ENCODE assay signal across 26 cellular contexts in the genomic region with DNA sequence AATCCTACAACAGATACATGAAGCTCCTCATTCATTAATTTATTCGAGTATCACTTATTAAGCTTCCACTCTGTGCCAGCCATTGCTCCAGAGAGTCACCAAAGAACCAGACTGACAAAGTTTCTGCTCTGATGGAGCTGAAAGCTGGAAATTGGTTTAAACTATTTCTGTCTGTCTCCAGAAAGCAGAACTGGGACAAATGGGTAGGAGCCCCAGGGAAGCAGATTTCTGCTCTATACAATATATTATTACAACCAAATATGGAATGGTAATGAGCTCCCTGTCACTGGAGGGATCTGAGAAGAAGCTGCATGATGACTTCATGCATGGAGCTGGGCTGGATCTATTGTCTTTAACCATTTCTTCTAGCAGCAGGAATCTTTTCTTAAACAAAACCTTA.
DNase-seq lines count a peak whose midpoint lies in the region; FAIRE-seq and TF ChIP-seq lines count a peak whose summit lies in the region.
"Had no signal": no experiment of that assay in that cellular context is flagged by ENCODE, and none has a peak within 500 bp of the region (broad histone marks: within the 10 kb centered on the region; RNA-seq: fewer than 3 reads in every experiment).

No MANE protein-coding gene starts in this region.

- H3K36me3 Mint-ChIP-seq in activated CD4-positive, alpha-beta T cell treated with anti-CD3 and anti-CD28 coated beads, Interleukin-2, amount 10 ng/mL, durations not matched to agents 24 days and 14 days (ENCODE audit: low read depth) = no peaks in the 10 kb centered on the region
- H3K36me3 Mint-ChIP-seq in CD4-positive, alpha-beta memory T cell = no peaks in the 10 kb centered on the region
- H3K36me3 Mint-ChIP-seq in Calu3 (ENCODE audit: insufficient read depth, unreplicated experiment) = no peaks in the 10 kb centered on the region
- no peaks in the 10 kb centered on the region for H3K36me3 Mint-ChIP-seq in activated naive CD4-positive, alpha-beta T cell treated with anti-CD3 and anti-CD28 coated beads for 36 hours (ENCODE audit: low read depth)

- no peak overlapping the region for H3K4me3 ChIP-seq in CD4-positive, alpha-beta memory T cell (ENCODE audit: low read length in 2 of 2)
- no peak overlapping the region for H3K4me3 ChIP-seq in neutrophil (ENCODE audit: low read depth in 1 of 2, low read length in 1 of 2)
- H3K4me3 ChIP-seq: GM23248, K562, MG63 had no signal

- no peak overlapping the region for H3K4me3 Mint-ChIP-seq in activated CD4-positive, alpha-beta T cell treated with anti-CD3 and anti-CD28 coated beads, Interleukin-2, amount 10 ng/mL, durations not matched to agents 24 days and 14 days
- H3K4me3 Mint-ChIP-seq in CD4-positive, alpha-beta memory T cell = peak overlapping the region in 1 of 8 donors; percentile 18
- H3K4me3 Mint-ChIP-seq in Calu3 (ENCODE audit: low read depth, unreplicated experiment) = no peak overlapping the region
- no peak overlapping the region for H3K4me3 Mint-ChIP-seq in activated naive CD4-positive, alpha-beta T cell treated with anti-CD3 and anti-CD28 coated beads for 36 hours
- H3K4me3 Mint-ChIP-seq: H9, HFFc6, T-helper 17 cell had no signal

- intact Hi-C loops in activated CD4-positive, alpha-beta T cell treated with anti-CD3 and anti-CD28 coated beads, Interleukin-2, amount 10 ng/mL, durations not matched to agents 24 days and 14 days (cut with micrococcal nuclease) = loop anchor here (5.0 to 10.0 kb wide), 5 partner anchors 112 to 694 kb away; no protein-coding TSS in a partner anchor
- intact Hi-C loops in CD4-positive, alpha-beta memory T cell (cut with micrococcal nuclease) = no loop called here
- intact Hi-C loops in Calu3 (cut with micrococcal nuclease; ENCODE audit: unreplicated experiment) = loop anchor here (10.0 kb wide), 1 partner anchor 96 kb away; no protein-coding TSS in a partner anchor
- intact Hi-C loops in activated naive CD4-positive, alpha-beta T cell treated with anti-CD3 and anti-CD28 coated beads for 36 hours (cut with micrococcal nuclease) = loop anchor here (5.0 to 10.0 kb wide), 4 partner anchors 343 to 626 kb away; partner anchors contain the start of gene RTKN2

- POLR2A ChIA-PET in CD4-positive, alpha-beta memory T cell (lab: Charles Lee; ENCODE audit: partially characterized antibody) = interaction anchor here (1.3 to 7.1 kb wide), 4 partner anchors 42 to 178 kb away, joined by 3 to 84 read pairs (median 10); partner anchors contain the start of gene EGR2

- H3K9me3 ChIP-seq in CD4-positive, alpha-beta memory T cell (ENCODE audit: control insufficient read depth in 1 of 2, low read length in 2 of 2) = no peaks in the 10 kb centered on the region
- H3K9me3 ChIP-seq in neutrophil = no peaks in the 10 kb centered on the region
- H3K9me3 ChIP-seq: BE2C had no signal

- H3K27me3 Mint-ChIP-seq in activated CD4-positive, alpha-beta T cell treated with anti-CD3 and anti-CD28 coated beads, Interleukin-2, amount 10 ng/mL, durations not matched to agents 24 days and 14 days = no peaks in the 10 kb centered on the region
- H3K27me3 Mint-ChIP-seq in CD4-positive, alpha-beta memory T cell = no peaks in the 10 kb centered on the region
- H3K27me3 Mint-ChIP-seq in Calu3 (ENCODE audit: unreplicated experiment) = no peaks in the 10 kb centered on the region
- no peaks in the 10 kb centered on the region for H3K27me3 Mint-ChIP-seq in activated naive CD4-positive, alpha-beta T cell treated with anti-CD3 and anti-CD28 coated beads for 36 hours (ENCODE audit: low read depth)
- H3K27me3 Mint-ChIP-seq: T-helper 17 cell had no signal

- DNase-seq in activated CD4-positive, alpha-beta T cell treated with anti-CD3 and anti-CD28 coated beads, Interleukin-2, amount 10 ng/mL, durations not matched to agents 24 days and 14 days = no peak
- DNase-seq in activated CD4-positive, alpha-beta T cell treated with anti-CD3 and anti-CD28 coated beads, Interleukin-2, amount 50 U/mL, for 48 hours = no peak
- no peak for DNase-seq in CD4-positive, alpha-beta memory T cell
- DNase-seq in MV-4-11 (lab: John Stamatoyannopoulos, UW) (peak; percentile 38), Calu3 (no peak), frontal cortex (ENCODE audit: low spot score in 2 of 2) (no peak)
- no peak for DNase-seq in activated naive CD4-positive, alpha-beta T cell treated with anti-CD3 and anti-CD28 coated beads for 36 hours
- DNase-seq: 8988T, BE2C, DMS53, EL, GF-D8, GM23248, H9, HFFc6, MG63, NCI-H1417, NCI-H187, NCI-H446, NCI-H526, PC-3, SHP77, T-helper 17 cell had no signal

- H3K27me3 ChIP-seq in CD4-positive, alpha-beta memory T cell (ENCODE audit: insufficient read depth, low read length) = no peaks in the 10 kb centered on the region
- no peaks in the 10 kb centered on the region for H3K27me3 ChIP-seq in neutrophil
- H3K27me3 ChIP-seq: BE2C, MG63 had no signal

- no TSS peak for BruUV-seq in Calu3 (replicated peaks; lab: Mats Ljungman, UMichigan)

- H3K4me1 ChIP-seq in CD4-positive, alpha-beta memory T cell (ENCODE audit: insufficient read depth, low read length) = peaks cover 34% of the 10 kb centered on the region
- H3K4me1 ChIP-seq in neutrophil (ENCODE audit: control insufficient read depth in 1 of 2, insufficient read depth in 1 of 2, low read depth in 1 of 2, low read length in 1 of 2) = peaks cover 56% of the 10 kb centered on the region in 2 experiments
- H3K4me1 ChIP-seq: BE2C had no signal

- TF ChIP-seq CTCF in neutrophil (IDR thresholded peaks at IDR 0.05) (no peak), Calu3 (IDR thresholded peaks at IDR 0.05; ENCODE audit: unreplicated experiment) (no peak)

- CTCF ChIA-PET in CD4-positive, alpha-beta memory T cell (lab: Charles Lee; ENCODE audit: partially characterized antibody) = interaction anchor here (1.4 to 11.0 kb wide), 2 partner anchors 94 to 179 kb away, joined by 4 to 166 read pairs; partner anchors contain the start of gene EGR2
- CTCF ChIA-PET in Calu3 (lab: Charles Lee) = interaction anchor here (0.7 to 1.4 kb wide), 2 partner anchors 41 to 686 kb away, joined by 3 to 4 read pairs; no protein-coding TSS in a partner anchor
- CTCF ChIA-PET in activated naive CD4-positive, alpha-beta T cell treated with anti-CD3 and anti-CD28 coated beads for 36 hours (lab: Charles Lee) = interaction anchor here (0.8 to 3.6 kb wide), 5 partner anchors 28 to 178 kb away, joined by 3 to 26 read pairs (median 5); partner anchors contain the start of gene EGR2

- peaks cover 7% of the 10 kb centered on the region for H3K9me3 Mint-ChIP-seq in activated CD4-positive, alpha-beta T cell treated with anti-CD3 and anti-CD28 coated beads, Interleukin-2, amount 10 ng/mL, durations not matched to agents 24 days and 14 days
- no peaks in the 10 kb centered on the region for H3K9me3 Mint-ChIP-seq in CD4-positive, alpha-beta memory T cell
- H3K9me3 Mint-ChIP-seq in Calu3 (ENCODE audit: low read depth, unreplicated experiment) = no peaks in the 10 kb centered on the region
- no peaks in the 10 kb centered on the region for H3K9me3 Mint-ChIP-seq in activated naive CD4-positive, alpha-beta T cell treated with anti-CD3 and anti-CD28 coated beads for 36 hours
- H3K9me3 Mint-ChIP-seq: H9, HFFc6 had no signal

- no peak overlapping the region for H3K27ac ChIP-seq in CD4-positive, alpha-beta memory T cell (ENCODE audit: low read depth, low read length)
- peak overlapping the region; percentile 87 for H3K27ac ChIP-seq in neutrophil

- FAIRE-seq in frontal cortex (lab: Jason Lieb, UNC) = no peak
- FAIRE-seq: D721Med, K562 had no signal

- no peaks in the 10 kb centered on the region for H3K36me3 ChIP-seq in CD4-positive, alpha-beta memory T cell (ENCODE audit: insufficient read depth, low read length)
- no peaks in the 10 kb centered on the region for H3K36me3 ChIP-seq in neutrophil
- H3K36me3 ChIP-seq: BE2C, MG63 had no signal

- H3K4me1 Mint-ChIP-seq in activated CD4-positive, alpha-beta T cell treated with anti-CD3 and anti-CD28 coated beads, Interleukin-2, amount 10 ng/mL, durations not matched to agents 24 days and 14 days = peaks cover 31% of the 10 kb centered on the region
- H3K4me1 Mint-ChIP-seq in CD4-positive, alpha-beta memory T cell = peaks cover 2 to 15% (median 11%) of the 10 kb centered on the region in 4 donors
- H3K4me1 Mint-ChIP-seq in Calu3 (ENCODE audit: low read depth, unreplicated experiment) = no peaks in the 10 kb centered on the region
- H3K4me1 Mint-ChIP-seq in activated naive CD4-positive, alpha-beta T cell treated with anti-CD3 and anti-CD28 coated beads for 36 hours (ENCODE audit: low read depth) = peaks cover 24% of the 10 kb centered on the region

- peak overlapping the region; percentile 45 for H3K27ac Mint-ChIP-seq in activated CD4-positive, alpha-beta T cell treated with anti-CD3 and anti-CD28 coated beads, Interleukin-2, amount 10 ng/mL, durations not matched to agents 24 days and 14 days
- peak overlapping the region in 4 of 7 donors; percentile 44 to 86 (median 72) for H3K27ac Mint-ChIP-seq in CD4-positive, alpha-beta memory T cell
- H3K27ac Mint-ChIP-seq in Calu3 (ENCODE audit: unreplicated experiment) = no peak overlapping the region
- no peak overlapping the region for H3K27ac Mint-ChIP-seq in activated naive CD4-positive, alpha-beta T cell treated with anti-CD3 and anti-CD28 coated beads for 36 hours
- H3K27ac Mint-ChIP-seq: H9, HFFc6, T-helper 17 cell had no signal

Comparison
In these comparisons a context has a peak if more than half of its experiments do, and no peak if none do; other contexts are left out.
1. H3K27ac Mint-ChIP-seq: peak in activated CD4-positive, alpha-beta T cell treated with anti-CD3 and anti-CD28 coated beads, Interleukin-2, amount 10 ng/mL, durations not matched to agents 24 days and 14 days (single experiment) and CD4-positive, alpha-beta memory T cell (4 of 7); none in Calu3 (single experiment) and activated naive CD4-positive, alpha-beta T cell treated with anti-CD3 and anti-CD28 coated beads for 36 hours (single experiment).